Comparison of ENCODE assay signal across 1 cellular context in genomic region chr6:11213305-11214106, GRCh38.
TF ChIP-seq lines count a peak whose summit lies in the region.

No MANE protein-coding gene starts in this region.

TF ChIP-seq in IMR-90, 13 proteins besides CTCF, POLR2A, EP300 and RAD21 (continued from another document):
- TF ChIP-seq ELK1 (IDR thresholded peaks at IDR 0.05; ENCODE audit: borderline replicate concordance, low read depth, low read length) (no peak), BHLHE40 (IDR thresholded peaks at IDR 0.05; ENCODE audit: low read depth, low read length) (no peak), MXI1 (IDR thresholded peaks at IDR 0.05; ENCODE audit: borderline replicate concordance, low read depth, low read length) (no peak), SMC3 (IDR thresholded peaks at IDR 0.05; ENCODE audit: low read depth, low read length) (no peak), MAZ (IDR thresholded peaks at IDR 0.05; ENCODE audit: borderline replicate concordance, low read depth, low read length) (no peak), CHD1 (IDR thresholded peaks at IDR 0.05; ENCODE audit: low read depth, low read length) (no peak)
